ENCODE assay signal across 8 cellular contexts in the genomic region with DNA sequence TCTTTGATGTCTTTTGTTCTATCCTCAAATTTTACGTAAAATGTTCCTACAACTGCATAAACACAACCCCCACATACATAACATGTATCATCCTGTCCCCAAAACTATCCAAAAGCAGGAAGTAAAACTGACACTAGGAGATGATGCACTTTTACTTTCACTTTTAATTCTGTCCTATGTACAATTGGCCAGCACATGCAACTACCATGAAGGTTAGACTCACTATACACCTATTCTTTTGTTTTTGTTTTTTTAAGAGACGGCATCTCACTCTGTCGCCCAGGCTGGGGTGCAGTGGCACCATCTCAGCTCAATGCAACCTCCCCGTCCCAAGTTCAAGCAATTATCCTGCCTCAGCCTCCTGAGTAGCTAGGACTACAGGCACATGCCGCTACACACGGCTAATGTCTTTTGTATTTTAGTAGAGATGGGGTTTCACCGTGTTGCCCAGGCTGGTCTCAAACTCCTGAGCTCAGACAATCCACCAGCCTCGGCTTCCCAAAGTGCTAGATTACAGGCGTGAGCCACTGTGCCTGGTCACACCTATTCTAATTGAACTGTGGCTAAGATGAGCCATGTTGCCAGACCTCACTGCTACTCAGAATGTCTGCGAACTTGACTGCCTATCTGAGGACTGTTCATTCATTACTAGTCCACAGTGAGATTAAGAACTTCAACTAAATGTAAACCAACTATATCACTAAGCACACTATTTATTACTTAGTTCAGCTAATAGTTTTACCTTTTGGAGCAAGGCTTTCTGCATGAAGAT. TPM values are rescaled to one million over a fixed set of nuclear protein-coding genes. Genes with fewer than 3 reads are reported as not detected.
DNase-seq lines count a peak whose midpoint lies in the region; ATAC-seq and TF ChIP-seq lines count a peak whose summit lies in the region.

No MANE protein-coding gene starts in this region.

- 94% methylated on average over 10 of the region's 10 CpGs for WGBS in smooth muscle cell (ENCODE audit: low lambda C conversion rate)

- H3K4me2 ChIP-seq in smooth muscle cell, result peak overlapping the region; percentile 12

- H3F3A ChIP-seq in smooth muscle cell (ENCODE audit: low read depth), result peaks cover 3% of the 10 kb centered on the region

- peaks cover 22% of the 10 kb centered on the region for H3K4me1 Mint-ChIP-seq in activated CD4-positive, alpha-beta memory T cell treated with anti-CD3 and anti-CD28 coated beads, Interleukin-2, amount 10 ng/mL, durations not matched to agents 7 days and 5 days

- no peaks in the 10 kb centered on the region for H3K4me1 ChIP-seq in smooth muscle cell (ENCODE audit: low read depth)

- POLR2A ChIA-PET in activated CD4-positive, alpha-beta memory T cell treated with anti-CD3 and anti-CD28 coated beads, Interleukin-2, amount 10 ng/mL, durations not matched to agents 7 days and 5 days (lab: Charles Lee), result interaction anchor here (1.0 to 1.7 kb wide), 4 partner anchors 9 to 239 kb away, joined by 3 to 4 read pairs (median 4); no protein-coding TSS in a partner anchor

- H3K79me2 ChIP-seq in smooth muscle cell (ENCODE audit: low read depth), result peaks cover 45% of the 10 kb centered on the region

- H3K27ac Mint-ChIP-seq in activated CD4-positive, alpha-beta memory T cell treated with anti-CD3 and anti-CD28 coated beads, Interleukin-2, amount 10 ng/mL, durations not matched to agents 7 days and 5 days, result peak overlapping the region; percentile 82

- DNase-seq in GM12865 (ENCODE audit: low read depth), result peak; percentile 69
- peak; percentile 18 for DNase-seq in KG1 (lab: John Stamatoyannopoulos, UW)
- DNase-seq in activated CD4-positive, alpha-beta memory T cell treated with anti-CD3 and anti-CD28 coated beads, Interleukin-2, amount 10 ng/mL, durations not matched to agents 7 days and 5 days, result peak; percentile 23
- peak; percentile 38 for DNase-seq in fibroblast of the aortic adventitia (ENCODE audit: low read depth)
- no peak for DNase-seq in smooth muscle cell (lab: John Stamatoyannopoulos, UW; ENCODE audit: unreplicated experiment)
- no peak for DNase-seq in NCI-H748 (lab: John Stamatoyannopoulos, UW; ENCODE audit: unreplicated experiment)
- DNase-seq in posterior cingulate gyrus, result no peak

- H3K9ac ChIP-seq in smooth muscle cell (ENCODE audit: low read depth), result no peak overlapping the region

- no peaks in the 10 kb centered on the region for H3K27me3 ChIP-seq in smooth muscle cell (ENCODE audit: low read depth)

- no peaks in the 10 kb centered on the region for H3K27me3 Mint-ChIP-seq in activated CD4-positive, alpha-beta memory T cell treated with anti-CD3 and anti-CD28 coated beads, Interleukin-2, amount 10 ng/mL, durations not matched to agents 7 days and 5 days

- H3K36me3 ChIP-seq in smooth muscle cell (ENCODE audit: low read depth), result peaks cover 5% of the 10 kb centered on the region

- CTCF ChIA-PET in activated CD4-positive, alpha-beta memory T cell treated with anti-CD3 and anti-CD28 coated beads, Interleukin-2, amount 10 ng/mL, durations not matched to agents 7 days and 5 days (lab: Charles Lee), result interaction anchor here (1.6 kb wide), 1 partner anchor 9 kb away, joined by 5 read pairs; no protein-coding TSS in a partner anchor

- H3K9me3 ChIP-seq in smooth muscle cell (replicated peaks; ENCODE audit: low read depth), result no peaks in the 10 kb centered on the region

- intact Hi-C loops in posterior cingulate gyrus (cut with DNase I), result no loop called here

- peaks cover 71% of the 10 kb centered on the region for H4K20me1 ChIP-seq in smooth muscle cell (ENCODE audit: low read depth)

- no peak overlapping the region for H2AFZ ChIP-seq in smooth muscle cell (ENCODE audit: low read depth)

- H3K4me3 ChIP-seq in GM12865 (ENCODE audit: low read depth, low read length) (peak overlapping the region; percentile 16; the same call in 1 of the 2 replicates), fibroblast of the aortic adventitia (ENCODE audit: low read depth, low read length) (no peak overlapping the region), smooth muscle cell (no peak overlapping the region)

- no peak for TF ChIP-seq CTCF in GM12865 (IDR thresholded peaks at IDR 0.05; ENCODE audit: insufficient read depth, low read depth, low read length, missing control alignments)
- TF ChIP-seq CTCF in fibroblast of the aortic adventitia (IDR thresholded peaks at IDR 0.05; ENCODE audit: insufficient read depth, low read length), result no peak
- no peak for TF ChIP-seq CTCF in smooth muscle cell (IDR thresholded peaks at IDR 0.05; ENCODE audit: borderline replicate concordance, insufficient read depth, poor library complexity, severe bottlenecking)

- peak overlapping the region; percentile 54 for H3K27ac ChIP-seq in smooth muscle cell (ENCODE audit: low read depth)

- ATAC-seq in GM21723 (IDR thresholded peaks at IDR 0.05; ENCODE audit: unreplicated experiment), result peak; percentile 99

- H3K4me3 Mint-ChIP-seq in activated CD4-positive, alpha-beta memory T cell treated with anti-CD3 and anti-CD28 coated beads, Interleukin-2, amount 10 ng/mL, durations not matched to agents 7 days and 5 days, result peak overlapping the region; percentile 71

- H3K36me3 Mint-ChIP-seq in activated CD4-positive, alpha-beta memory T cell treated with anti-CD3 and anti-CD28 coated beads, Interleukin-2, amount 10 ng/mL, durations not matched to agents 7 days and 5 days (ENCODE audit: low read depth), result peaks cover 6% of the 10 kb centered on the region

- H3K9me3 Mint-ChIP-seq in activated CD4-positive, alpha-beta memory T cell treated with anti-CD3 and anti-CD28 coated beads, Interleukin-2, amount 10 ng/mL, durations not matched to agents 7 days and 5 days, result no peaks in the 10 kb centered on the region

RNA-seq across cellular contexts. Expression of gene TOR3A, which starts 48.0 kb away (rescaled TPM):
- total RNA-seq in activated CD4-positive, alpha-beta memory T cell treated with anti-CD3 and anti-CD28 coated beads, Interleukin-2, amount 10 ng/mL, durations not matched to agents 7 days and 5 days, result 10 to 100 TPM; 47.1 to 51.5 TPM
- total RNA-seq in fibroblast of the aortic adventitia (ENCODE audit: low replicate concordance) (32.5 and 92.2 TPM in 2 replicates), smooth muscle cell (11.6 and 13.0 TPM in 2 replicates)
- 16.6 and 20.6 TPM in 2 replicates for polyA plus RNA-seq in smooth muscle cell

Comparison
In these comparisons a context has a peak if more than half of its experiments do, and no peak if none do; other contexts are left out.
1. DNase-seq: peak in GM12865 (single experiment), KG1 (single experiment), activated CD4-positive, alpha-beta memory T cell treated with anti-CD3 and anti-CD28 coated beads, Interleukin-2, amount 10 ng/mL, durations not matched to agents 7 days and 5 days (single experiment) and fibroblast of the aortic adventitia (single experiment); none in smooth muscle cell (single experiment), NCI-H748 (single experiment) and posterior cingulate gyrus (0 of 10).